ENCODE assay signal across 1 cellular context in genomic region chr20:56468317-56469076, GRCh38.
TF ChIP-seq lines count a peak whose summit lies in the region.

A gene with protein sequence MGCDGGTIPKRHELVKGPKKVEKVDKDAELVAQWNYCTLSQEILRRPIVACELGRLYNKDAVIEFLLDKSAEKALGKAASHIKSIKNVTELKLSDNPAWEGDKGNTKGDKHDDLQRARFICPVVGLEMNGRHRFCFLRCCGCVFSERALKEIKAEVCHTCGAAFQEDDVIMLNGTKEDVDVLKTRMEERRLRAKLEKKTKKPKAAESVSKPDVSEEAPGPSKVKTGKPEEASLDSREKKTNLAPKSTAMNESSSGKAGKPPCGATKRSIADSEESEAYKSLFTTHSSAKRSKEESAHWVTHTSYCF (plus strand): TSS chr20:56468627. CDS start chr20:56468698, 71 bp downstream.

TF ChIP-seq in WTC11, 78 proteins besides CTCF, POLR2A, EP300 and RAD21 (continued from another document):
- TF ChIP-seq ZSCAN18 (CRISPR knock-in tag; IDR thresholded peaks at IDR 0.05) (no peak), ZNF281 (CRISPR knock-in tag; IDR thresholded peaks at IDR 0.05) (0 out of 2 replicates have a peak, but pooled peaks have one; percentile 49), PRDM15 (CRISPR knock-in tag; IDR thresholded peaks at IDR 0.05) (no peak), TP53 (CRISPR knock-in tag; IDR thresholded peaks at IDR 0.05) (no peak), JUN (CRISPR knock-in tag; IDR thresholded peaks at IDR 0.05) (no peak), NFYB (CRISPR knock-in tag; conservative IDR thresholded peaks at IDR 0.05; ENCODE audit: low read depth) (no peak), E2F1 (CRISPR knock-in tag; IDR thresholded peaks at IDR 0.05) (0 out of 2 replicates have a peak, but pooled peaks have one; percentile 21), USF1 (CRISPR knock-in tag; IDR thresholded peaks at IDR 0.05) (no peak), CREM (CRISPR knock-in tag; IDR thresholded peaks at IDR 0.05) (peak; percentile 98), ATF1 (CRISPR knock-in tag; IDR thresholded peaks at IDR 0.05) (peak; percentile 85; the same call in 1 of the 2 replicates), NR3C1 (CRISPR knock-in tag; conservative IDR thresholded peaks at IDR 0.05; ENCODE audit: low read depth) (no peak), ZNF232 (CRISPR knock-in tag; IDR thresholded peaks at IDR 0.05) (no peak), IRF2 (CRISPR knock-in tag; IDR thresholded peaks at IDR 0.05; ENCODE audit: borderline replicate concordance, low read depth) (no peak), ETV6 (CRISPR knock-in tag; IDR thresholded peaks at IDR 0.05) (peak; percentile 73), MAX (CRISPR knock-in tag; IDR thresholded peaks at IDR 0.05) (peak; percentile 75), FOXK1 (CRISPR knock-in tag; IDR thresholded peaks at IDR 0.05) (peak; percentile 96), NR1H2 (CRISPR knock-in tag; IDR thresholded peaks at IDR 0.05) (no peak), CREB1 (CRISPR knock-in tag; IDR thresholded peaks at IDR 0.05) (peak; percentile 86), ATF3 (CRISPR knock-in tag; conservative IDR thresholded peaks at IDR 0.05) (no peak), EMX1 (CRISPR knock-in tag; IDR thresholded peaks at IDR 0.05) (no peak), NFE2L1 (CRISPR knock-in tag; IDR thresholded peaks at IDR 0.05) (no peak), ZNF423 (CRISPR knock-in tag; IDR thresholded peaks at IDR 0.05) (no peak), SMAD4 (CRISPR knock-in tag; IDR thresholded peaks at IDR 0.05) (no peak), ERG (CRISPR knock-in tag; IDR thresholded peaks at IDR 0.05) (no peak), GABPB1 (CRISPR knock-in tag; IDR thresholded peaks at IDR 0.05) (peak; percentile 93), MLX (CRISPR knock-in tag; IDR thresholded peaks at IDR 0.05) (no peak), ZNF219 (CRISPR knock-in tag; IDR thresholded peaks at IDR 0.05; ENCODE audit: borderline replicate concordance) (no peak)
- TF ChIP-seq, protein P1, sequence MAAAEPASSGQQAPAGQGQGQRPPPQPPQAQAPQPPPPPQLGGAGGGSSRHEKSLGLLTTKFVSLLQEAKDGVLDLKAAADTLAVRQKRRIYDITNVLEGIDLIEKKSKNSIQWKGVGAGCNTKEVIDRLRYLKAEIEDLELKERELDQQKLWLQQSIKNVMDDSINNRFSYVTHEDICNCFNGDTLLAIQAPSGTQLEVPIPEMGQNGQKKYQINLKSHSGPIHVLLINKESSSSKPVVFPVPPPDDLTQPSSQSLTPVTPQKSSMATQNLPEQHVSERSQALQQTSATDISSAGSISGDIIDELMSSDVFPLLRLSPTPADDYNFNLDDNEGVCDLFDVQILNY (CRISPR knock-in tag; IDR thresholded peaks at IDR 0.05): 0 out of 2 replicates have a peak, but pooled peaks have one; percentile 64
- TF ChIP-seq, protein P2, sequence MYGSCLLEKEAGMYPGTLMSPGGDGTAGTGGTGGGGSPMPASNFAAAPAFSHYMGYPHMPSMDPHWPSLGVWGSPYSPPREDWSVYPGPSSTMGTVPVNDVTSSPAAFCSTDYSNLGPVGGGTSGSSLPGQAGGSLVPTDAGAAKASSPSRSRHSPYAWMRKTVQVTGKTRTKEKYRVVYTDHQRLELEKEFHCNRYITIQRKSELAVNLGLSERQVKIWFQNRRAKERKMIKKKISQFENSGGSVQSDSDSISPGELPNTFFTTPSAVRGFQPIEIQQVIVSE (CRISPR knock-in tag; IDR thresholded peaks at IDR 0.05; ENCODE audit: borderline replicate concordance): no peak
- TF ChIP-seq, protein P3, sequence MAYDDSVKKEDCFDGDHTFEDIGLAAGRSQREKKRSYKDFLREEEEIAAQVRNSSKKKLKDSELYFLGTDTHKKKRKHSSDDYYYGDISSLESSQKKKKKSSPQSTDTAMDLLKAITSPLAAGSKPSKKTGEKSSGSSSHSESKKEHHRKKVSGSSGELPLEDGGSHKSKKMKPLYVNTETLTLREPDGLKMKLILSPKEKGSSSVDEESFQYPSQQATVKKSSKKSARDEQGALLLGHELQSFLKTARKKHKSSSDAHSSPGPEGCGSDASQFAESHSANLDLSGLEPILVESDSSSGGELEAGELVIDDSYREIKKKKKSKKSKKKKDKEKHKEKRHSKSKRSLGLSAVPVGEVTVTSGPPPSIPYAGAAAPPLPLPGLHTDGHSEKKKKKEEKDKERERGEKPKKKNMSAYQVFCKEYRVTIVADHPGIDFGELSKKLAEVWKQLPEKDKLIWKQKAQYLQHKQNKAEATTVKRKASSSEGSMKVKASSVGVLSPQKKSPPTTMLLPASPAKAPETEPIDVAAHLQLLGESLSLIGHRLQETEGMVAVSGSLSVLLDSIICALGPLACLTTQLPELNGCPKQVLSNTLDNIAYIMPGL (CRISPR knock-in tag; IDR thresholded peaks at IDR 0.05): peak; percentile 58; the same call in 1 of the 2 replicates
